ENCODE assay signal across 8 cellular contexts in the genomic region with DNA sequence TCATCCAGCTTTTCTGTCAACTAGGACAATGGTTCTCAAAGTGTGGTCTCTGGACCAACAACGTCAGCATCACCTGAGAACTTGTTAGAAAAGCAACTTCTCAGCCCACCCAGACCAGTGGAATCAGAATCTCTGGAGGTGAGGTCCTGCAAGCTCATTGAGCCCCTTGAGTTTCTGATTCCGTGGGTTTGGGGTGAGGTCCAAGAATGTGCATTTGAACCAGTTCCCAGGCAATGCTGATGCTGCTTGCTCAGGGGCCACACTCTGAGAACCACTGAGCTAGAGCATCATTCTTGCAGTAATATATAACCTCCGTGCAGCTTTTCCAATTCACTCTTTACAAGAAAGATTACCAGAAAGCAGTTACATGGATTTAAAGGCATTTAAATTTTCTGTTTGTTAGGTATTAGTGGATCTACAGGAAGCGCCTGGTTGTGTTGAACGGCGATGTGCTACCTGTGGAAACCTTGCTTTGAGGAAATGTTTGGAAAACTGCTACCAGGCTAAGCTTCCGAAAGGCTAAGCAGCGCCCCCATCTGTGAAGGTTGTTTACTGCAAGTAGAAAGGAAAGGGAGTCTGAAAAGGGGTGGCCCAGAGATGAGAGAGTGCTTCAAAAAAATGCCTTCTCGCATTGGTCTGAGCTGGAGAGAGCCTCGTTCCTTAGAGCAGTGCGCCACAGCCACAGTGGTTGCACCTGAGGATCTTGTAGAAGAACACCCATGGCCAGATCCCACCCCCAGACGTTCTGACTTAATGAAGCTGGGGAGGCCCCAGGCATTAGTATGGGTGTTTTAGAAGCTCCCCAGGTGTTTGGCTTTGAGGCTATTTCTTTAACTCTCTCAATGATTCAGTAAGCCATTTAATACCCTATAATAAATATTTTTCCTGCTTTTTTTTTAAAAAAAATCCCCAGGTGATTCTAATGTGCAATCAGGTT. TPM values are rescaled to one million over a fixed set of nuclear protein-coding genes. Genes with fewer than 3 reads are reported as not detected.
DNase-seq lines count a peak whose midpoint lies in the region; ATAC-seq and TF ChIP-seq lines count a peak whose summit lies in the region.

No MANE protein-coding gene starts in this region.

- POLR2A ChIA-PET in CD4-positive, alpha-beta T cell (lab: Charles Lee), result no interaction called here

- H3K27ac ChIP-seq in CD4-positive, alpha-beta T cell (ENCODE audit: low read depth, low read length), result no peak overlapping the region

- H3K36me3 Mint-ChIP-seq in CD4-positive, alpha-beta T cell (ENCODE audit: low read depth), result peaks cover 26% of the 10 kb centered on the region

- CTCF ChIA-PET in CD4-positive, alpha-beta T cell (lab: Charles Lee), result interaction anchor here (1.2 to 2.7 kb wide), 4 partner anchors 35 to 267 kb away, joined by 4 to 16 read pairs (median 7); no protein-coding TSS in a partner anchor

- H3K27me3 ChIP-seq in CD4-positive, alpha-beta T cell (ENCODE audit: control insufficient read depth, insufficient read depth, low read length), result no peaks in the 10 kb centered on the region

- no peak overlapping the region for H3K27ac Mint-ChIP-seq in CD4-positive, alpha-beta T cell

- no peaks in the 10 kb centered on the region for H3K9me3 Mint-ChIP-seq in CD4-positive, alpha-beta T cell

- no peaks in the 10 kb centered on the region for H3K4me1 Mint-ChIP-seq in CD4-positive, alpha-beta T cell (ENCODE audit: low read depth)

- intact Hi-C loops in CD4-positive, alpha-beta T cell (cut with DNase I, micrococcal nuclease), result loop anchor here in 1 of 2 experiments (10.0 kb wide), 1 partner anchor 547 kb away; the partner anchor contains the start of gene AEN

- H3K27me3 Mint-ChIP-seq in CD4-positive, alpha-beta T cell, result no peaks in the 10 kb centered on the region

- ATAC-seq in CD4-positive, alpha-beta T cell (ENCODE audit: poor library complexity), result peak; percentile 48
- ATAC-seq in stimulated activated naive CD8-positive, alpha-beta T cell treated with anti-CD3 and anti-CD28 coated beads, Interleukin-15, Interleukin-2, amounts not matched to agents 100 U/mL and 50 U/mL, for 24 hours, result no peak
- ATAC-seq in GM18520 (IDR thresholded peaks at IDR 0.05; ENCODE audit: unreplicated experiment), result no peak

- peak in 5 of 10 experiments; percentile 2 to 6 (median 6) for DNase-seq in CD4-positive, alpha-beta T cell
- DNase-seq in GM20000 (ENCODE audit: low spot score) (peak; percentile 25), OCI-M1 (lab: John Stamatoyannopoulos, UW) (peak; percentile 57), astrocyte of the hippocampus (ENCODE audit: low read depth, low spot score) (peak; percentile 52), iris pigment epithelial cell (ENCODE audit: low read depth) (peak; percentile 43)
- DNase-seq in stimulated activated naive CD8-positive, alpha-beta T cell treated with anti-CD3 and anti-CD28 coated beads, Interleukin-15, Interleukin-2, amounts not matched to agents 100 U/mL and 50 U/mL, for 24 hours, result peak; percentile 64
- DNase-seq in activated CD4-positive, CD25-positive, alpha-beta regulatory T cell (lab: John Stamatoyannopoulos, UW), result no peak

- peak; percentile 66 for TF ChIP-seq CTCF in CD4-positive, alpha-beta T cell (IDR thresholded peaks at IDR 0.05)
- peak; percentile 35 for TF ChIP-seq CTCF in GM20000 (IDR thresholded peaks at IDR 0.05; ENCODE audit: extremely low read depth, missing control alignments)

- no peak overlapping the region for H3K4me3 Mint-ChIP-seq in CD4-positive, alpha-beta T cell

- H3K9me3 ChIP-seq in CD4-positive, alpha-beta T cell (ENCODE audit: control insufficient read depth, low read length), result no peaks in the 10 kb centered on the region

RNA-seq across cellular contexts. Expression of gene RLBP1, which starts 50.0 kb away (rescaled TPM):
- total RNA-seq in CD4-positive, alpha-beta T cell, result not detected

Comparison
In these comparisons a context has a peak if more than half of its experiments do, and no peak if none do; other contexts are left out.
1. DNase-seq: peak in GM20000 (single experiment), OCI-M1 (single experiment), astrocyte of the hippocampus (single experiment), iris pigment epithelial cell (single experiment) and stimulated activated naive CD8-positive, alpha-beta T cell treated with anti-CD3 and anti-CD28 coated beads, Interleukin-15, Interleukin-2, amounts not matched to agents 100 U/mL and 50 U/mL, for 24 hours (single experiment); none in activated CD4-positive, CD25-positive, alpha-beta regulatory T cell (0 of 4).